14 cellular contexts compared by ENCODE assay signal in the genomic region with DNA sequence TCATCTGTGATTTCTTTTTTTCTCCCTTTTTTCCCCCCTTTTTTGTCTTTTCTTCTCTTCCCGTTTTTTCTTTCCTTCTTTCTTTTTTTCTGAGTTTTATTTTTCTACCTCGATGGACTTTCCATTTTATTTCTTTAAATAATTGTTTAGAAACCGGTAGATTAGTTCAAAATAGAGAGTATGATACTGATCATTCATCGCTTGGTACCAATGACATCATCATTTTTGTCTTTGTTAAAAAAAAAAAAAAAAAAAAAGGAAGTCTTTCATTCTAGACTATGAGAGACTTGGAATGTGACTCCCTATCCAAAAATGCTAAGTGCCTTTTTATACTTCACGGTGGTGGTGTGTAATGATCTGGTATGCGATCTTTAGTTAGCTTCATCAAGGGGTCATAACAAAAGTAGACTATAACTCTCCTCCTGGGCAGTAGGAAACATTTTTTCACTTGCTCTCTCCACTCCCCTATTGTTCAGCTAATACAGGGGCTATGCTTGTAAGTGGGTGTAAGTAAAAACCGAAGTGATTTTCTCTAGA.
"Had no signal": no experiment of that assay in that cellular context is flagged by ENCODE, and none has a peak within 500 bp of the region (broad histone marks: within the 10 kb centered on the region; RNA-seq: fewer than 3 reads in every experiment).

No MANE protein-coding gene starts in this region.

- H3K4me1 ChIP-seq: thyroid gland had no signal

- H3K27ac ChIP-seq: coronary artery, thyroid gland had no signal

- H3K9me3 ChIP-seq: thyroid gland had no signal

- H3K4me3 ChIP-seq: coronary artery, lung, thyroid gland had no signal

- DNase-seq: activated CD4-positive, alpha-beta memory T cell treated with anti-CD3 and anti-CD28 coated beads for 36 hours; activated CD4-positive, alpha-beta T cell treated with anti-CD3 and anti-CD28 coated beads for 36 hours; activated T-cell treated with anti-CD3 and anti-CD28 coated beads for 4 hours; amniotic stem cell; hypothalamus; islet precursor cell; nucleus accumbens; stimulated activated CD4-positive, alpha-beta T cell treated with anti-CD3 and anti-CD28 coated beads, Interleukin-2, amount 100 ng/mL, for 24 hours; stimulated activated naive CD4-positive, alpha-beta T cell treated with Interleukin-2 at 50 U/mL for 16 hours; thyroid gland had no signal

- H3K27me3 ChIP-seq: thyroid gland had no signal

- ATAC-seq: activated CD4-positive, alpha-beta T cell treated with anti-CD3 and anti-CD28 coated beads for 36 hours; natural killer cell treated with Interleukin-12 subunit alpha and Interleukin-12 subunit beta and Interleukin-15 and Interleukin-18, amount 100 ng/mL, for 72 hours; WTC11 had no signal

- H3K36me3 ChIP-seq: thyroid gland had no signal
